1 cellular context compared by ENCODE assay signal in the genomic region with DNA sequence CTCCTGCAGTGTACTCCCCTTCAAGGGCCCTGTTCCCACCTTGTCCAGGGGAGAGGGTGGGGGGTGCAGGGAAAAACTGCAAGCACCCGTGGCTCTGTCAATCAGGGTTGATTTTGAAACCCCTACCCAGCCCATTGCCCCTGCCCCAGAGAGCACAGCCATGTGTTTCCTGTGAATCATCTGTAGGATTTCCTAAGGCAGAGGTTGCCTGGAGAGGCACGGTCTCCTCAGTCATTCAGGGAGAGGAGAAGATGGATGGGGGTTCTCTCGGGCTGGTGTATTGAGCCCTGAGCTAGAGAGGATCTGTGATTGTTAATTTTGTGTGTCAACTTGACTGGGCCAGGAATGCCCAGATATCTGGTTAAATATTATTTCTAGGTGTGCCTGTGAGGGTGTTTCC.
TF ChIP-seq lines count a peak whose summit lies in the region.

No MANE protein-coding gene starts in this region.

TF ChIP-seq in endothelial cell of umbilical vein, 7 proteins besides CTCF, POLR2A, EP300 and RAD21:
- TF ChIP-seq MYC (IDR thresholded peaks at IDR 0.05; ENCODE audit: low read depth, low read length): no peak
- peak; percentile 43 for TF ChIP-seq JUN (IDR thresholded peaks at IDR 0.05; ENCODE audit: borderline replicate concordance, insufficient read depth, insufficient read length, low read depth)
- no peak for TF ChIP-seq EZH2 (IDR thresholded peaks at IDR 0.05; ENCODE audit: borderline replicate concordance, low read depth, low read length, severe bottlenecking)
- TF ChIP-seq GATA2 (IDR thresholded peaks at IDR 0.05; ENCODE audit: insufficient read depth, insufficient read length, low read depth, low read length): no peak
- TF ChIP-seq, protein P1, sequence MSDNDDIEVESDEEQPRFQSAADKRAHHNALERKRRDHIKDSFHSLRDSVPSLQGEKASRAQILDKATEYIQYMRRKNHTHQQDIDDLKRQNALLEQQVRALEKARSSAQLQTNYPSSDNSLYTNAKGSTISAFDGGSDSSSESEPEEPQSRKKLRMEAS (IDR thresholded peaks at IDR 0.05; ENCODE audit: insufficient read depth, insufficient read length): no peak
- peak; percentile 73 for TF ChIP-seq FOS (IDR thresholded peaks at IDR 0.05; ENCODE audit: borderline replicate concordance, insufficient read depth, low read length)
- TF ChIP-seq POLR2AphosphoS5 (IDR thresholded peaks at IDR 0.05; ENCODE audit: insufficient read depth, low read depth, low read length): peak; percentile 74
